1 cellular context compared by ENCODE assay signal in the genomic region with DNA sequence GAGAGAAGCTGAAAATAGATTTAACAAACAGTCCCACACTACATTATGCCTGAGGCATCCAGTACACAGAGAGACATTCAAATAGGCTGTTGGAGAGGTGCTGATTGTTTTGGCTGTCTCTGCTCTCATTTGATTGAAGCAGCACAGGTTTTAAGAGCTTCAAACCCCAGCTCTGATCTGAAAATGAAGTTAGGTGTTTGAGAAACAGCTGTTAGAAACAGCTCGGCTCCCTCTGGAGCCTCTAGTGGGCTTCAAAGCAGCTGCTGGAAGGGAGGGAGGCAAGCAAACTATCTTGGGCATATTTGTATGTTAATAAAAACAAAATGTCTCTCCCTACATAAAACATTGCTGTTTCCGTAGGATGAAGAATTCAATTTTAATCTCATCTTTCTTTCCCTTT.
TF ChIP-seq lines count a peak whose summit lies in the region.

No MANE protein-coding gene starts in this region.

TF ChIP-seq in HepG2, 621 proteins besides CTCF, POLR2A, EP300 and RAD21 (continued from another document):
- TF ChIP-seq, protein P1, sequence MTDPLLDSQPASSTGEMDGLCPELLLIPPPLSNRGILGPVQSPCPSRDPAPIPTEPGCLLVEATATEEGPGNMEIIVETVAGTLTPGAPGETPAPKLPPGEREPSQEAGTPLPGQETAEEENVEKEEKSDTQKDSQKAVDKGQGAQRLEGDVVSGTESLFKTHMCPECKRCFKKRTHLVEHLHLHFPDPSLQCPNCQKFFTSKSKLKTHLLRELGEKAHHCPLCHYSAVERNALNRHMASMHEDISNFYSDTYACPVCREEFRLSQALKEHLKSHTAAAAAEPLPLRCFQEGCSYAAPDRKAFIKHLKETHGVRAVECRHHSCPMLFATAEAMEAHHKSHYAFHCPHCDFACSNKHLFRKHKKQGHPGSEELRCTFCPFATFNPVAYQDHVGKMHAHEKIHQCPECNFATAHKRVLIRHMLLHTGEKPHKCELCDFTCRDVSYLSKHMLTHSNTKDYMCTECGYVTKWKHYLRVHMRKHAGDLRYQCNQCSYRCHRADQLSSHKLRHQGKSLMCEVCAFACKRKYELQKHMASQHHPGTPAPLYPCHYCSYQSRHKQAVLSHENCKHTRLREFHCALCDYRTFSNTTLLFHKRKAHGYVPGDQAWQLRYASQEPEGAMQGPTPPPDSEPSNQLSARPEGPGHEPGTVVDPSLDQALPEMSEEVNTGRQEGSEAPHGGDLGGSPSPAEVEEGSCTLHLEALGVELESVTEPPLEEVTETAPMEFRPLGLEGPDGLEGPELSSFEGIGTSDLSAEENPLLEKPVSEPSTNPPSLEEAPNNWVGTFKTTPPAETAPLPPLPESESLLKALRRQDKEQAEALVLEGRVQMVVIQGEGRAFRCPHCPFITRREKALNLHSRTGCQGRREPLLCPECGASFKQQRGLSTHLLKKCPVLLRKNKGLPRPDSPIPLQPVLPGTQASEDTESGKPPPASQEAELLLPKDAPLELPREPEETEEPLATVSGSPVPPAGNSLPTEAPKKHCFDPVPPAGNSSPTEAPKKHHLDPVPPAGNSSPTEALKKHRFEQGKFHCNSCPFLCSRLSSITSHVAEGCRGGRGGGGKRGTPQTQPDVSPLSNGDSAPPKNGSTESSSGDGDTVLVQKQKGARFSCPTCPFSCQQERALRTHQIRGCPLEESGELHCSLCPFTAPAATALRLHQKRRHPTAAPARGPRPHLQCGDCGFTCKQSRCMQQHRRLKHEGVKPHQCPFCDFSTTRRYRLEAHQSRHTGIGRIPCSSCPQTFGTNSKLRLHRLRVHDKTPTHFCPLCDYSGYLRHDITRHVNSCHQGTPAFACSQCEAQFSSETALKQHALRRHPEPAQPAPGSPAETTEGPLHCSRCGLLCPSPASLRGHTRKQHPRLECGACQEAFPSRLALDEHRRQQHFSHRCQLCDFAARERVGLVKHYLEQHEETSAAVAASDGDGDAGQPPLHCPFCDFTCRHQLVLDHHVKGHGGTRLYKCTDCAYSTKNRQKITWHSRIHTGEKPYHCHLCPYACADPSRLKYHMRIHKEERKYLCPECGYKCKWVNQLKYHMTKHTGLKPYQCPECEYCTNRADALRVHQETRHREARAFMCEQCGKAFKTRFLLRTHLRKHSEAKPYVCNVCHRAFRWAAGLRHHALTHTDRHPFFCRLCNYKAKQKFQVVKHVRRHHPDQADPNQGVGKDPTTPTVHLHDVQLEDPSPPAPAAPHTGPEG (CRISPR knock-in tag; IDR thresholded peaks at IDR 0.05), result no peak
- TF ChIP-seq, protein P2, sequence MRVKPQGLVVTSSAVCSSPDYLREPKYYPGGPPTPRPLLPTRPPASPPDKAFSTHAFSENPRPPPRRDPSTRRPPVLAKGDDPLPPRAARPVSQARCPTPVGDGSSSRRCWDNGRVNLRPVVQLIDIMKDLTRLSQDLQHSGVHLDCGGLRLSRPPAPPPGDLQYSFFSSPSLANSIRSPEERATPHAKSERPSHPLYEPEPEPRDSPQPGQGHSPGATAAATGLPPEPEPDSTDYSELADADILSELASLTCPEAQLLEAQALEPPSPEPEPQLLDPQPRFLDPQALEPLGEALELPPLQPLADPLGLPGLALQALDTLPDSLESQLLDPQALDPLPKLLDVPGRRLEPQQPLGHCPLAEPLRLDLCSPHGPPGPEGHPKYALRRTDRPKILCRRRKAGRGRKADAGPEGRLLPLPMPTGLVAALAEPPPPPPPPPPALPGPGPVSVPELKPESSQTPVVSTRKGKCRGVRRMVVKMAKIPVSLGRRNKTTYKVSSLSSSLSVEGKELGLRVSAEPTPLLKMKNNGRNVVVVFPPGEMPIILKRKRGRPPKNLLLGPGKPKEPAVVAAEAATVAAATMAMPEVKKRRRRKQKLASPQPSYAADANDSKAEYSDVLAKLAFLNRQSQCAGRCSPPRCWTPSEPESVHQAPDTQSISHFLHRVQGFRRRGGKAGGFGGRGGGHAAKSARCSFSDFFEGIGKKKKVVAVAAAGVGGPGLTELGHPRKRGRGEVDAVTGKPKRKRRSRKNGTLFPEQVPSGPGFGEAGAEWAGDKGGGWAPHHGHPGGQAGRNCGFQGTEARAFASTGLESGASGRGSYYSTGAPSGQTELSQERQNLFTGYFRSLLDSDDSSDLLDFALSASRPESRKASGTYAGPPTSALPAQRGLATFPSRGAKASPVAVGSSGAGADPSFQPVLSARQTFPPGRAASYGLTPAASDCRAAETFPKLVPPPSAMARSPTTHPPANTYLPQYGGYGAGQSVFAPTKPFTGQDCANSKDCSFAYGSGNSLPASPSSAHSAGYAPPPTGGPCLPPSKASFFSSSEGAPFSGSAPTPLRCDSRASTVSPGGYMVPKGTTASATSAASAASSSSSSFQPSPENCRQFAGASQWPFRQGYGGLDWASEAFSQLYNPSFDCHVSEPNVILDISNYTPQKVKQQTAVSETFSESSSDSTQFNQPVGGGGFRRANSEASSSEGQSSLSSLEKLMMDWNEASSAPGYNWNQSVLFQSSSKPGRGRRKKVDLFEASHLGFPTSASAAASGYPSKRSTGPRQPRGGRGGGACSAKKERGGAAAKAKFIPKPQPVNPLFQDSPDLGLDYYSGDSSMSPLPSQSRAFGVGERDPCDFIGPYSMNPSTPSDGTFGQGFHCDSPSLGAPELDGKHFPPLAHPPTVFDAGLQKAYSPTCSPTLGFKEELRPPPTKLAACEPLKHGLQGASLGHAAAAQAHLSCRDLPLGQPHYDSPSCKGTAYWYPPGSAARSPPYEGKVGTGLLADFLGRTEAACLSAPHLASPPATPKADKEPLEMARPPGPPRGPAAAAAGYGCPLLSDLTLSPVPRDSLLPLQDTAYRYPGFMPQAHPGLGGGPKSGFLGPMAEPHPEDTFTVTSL (CRISPR knock-in tag; IDR thresholded peaks at IDR 0.05; ENCODE audit: borderline replicate concordance), result no peak
- TF ChIP-seq ZBTB7B (CRISPR knock-in tag; IDR thresholded peaks at IDR 0.05) (no peak), STAG1 (CRISPR knock-in tag; IDR thresholded peaks at IDR 0.05) (no peak), AGO2 (optimal IDR thresholded peaks at IDR 0.05; ENCODE audit: low read depth, low read length) (no peak), ZNF558 (CRISPR knock-in tag; IDR thresholded peaks at IDR 0.05; ENCODE audit: borderline replicate concordance) (no peak), MATR3 (CRISPR knock-in tag; IDR thresholded peaks at IDR 0.05) (no peak), RARA (CRISPR knock-in tag; IDR thresholded peaks at IDR 0.05) (no peak), IRX3 (CRISPR knock-in tag; IDR thresholded peaks at IDR 0.05; ENCODE audit: borderline replicate concordance, low read depth) (no peak), ZBTB38 (CRISPR knock-in tag; IDR thresholded peaks at IDR 0.05) (no peak), MEIS2 (CRISPR knock-in tag; IDR thresholded peaks at IDR 0.05) (no peak), ZEB1 (IDR thresholded peaks at IDR 0.05; ENCODE audit: insufficient replicate concordance, low read depth) (no peak), MED1 (CRISPR knock-in tag; IDR thresholded peaks at IDR 0.05) (no peak), SOX13 (IDR thresholded peaks at IDR 0.05) (no peak), SOX13 (CRISPR knock-in tag; conservative IDR thresholded peaks at IDR 0.05 in 1 of 2, IDR thresholded peaks at IDR 0.05 in 1 of 2) (no peak)
- TF ChIP-seq, protein P3, sequence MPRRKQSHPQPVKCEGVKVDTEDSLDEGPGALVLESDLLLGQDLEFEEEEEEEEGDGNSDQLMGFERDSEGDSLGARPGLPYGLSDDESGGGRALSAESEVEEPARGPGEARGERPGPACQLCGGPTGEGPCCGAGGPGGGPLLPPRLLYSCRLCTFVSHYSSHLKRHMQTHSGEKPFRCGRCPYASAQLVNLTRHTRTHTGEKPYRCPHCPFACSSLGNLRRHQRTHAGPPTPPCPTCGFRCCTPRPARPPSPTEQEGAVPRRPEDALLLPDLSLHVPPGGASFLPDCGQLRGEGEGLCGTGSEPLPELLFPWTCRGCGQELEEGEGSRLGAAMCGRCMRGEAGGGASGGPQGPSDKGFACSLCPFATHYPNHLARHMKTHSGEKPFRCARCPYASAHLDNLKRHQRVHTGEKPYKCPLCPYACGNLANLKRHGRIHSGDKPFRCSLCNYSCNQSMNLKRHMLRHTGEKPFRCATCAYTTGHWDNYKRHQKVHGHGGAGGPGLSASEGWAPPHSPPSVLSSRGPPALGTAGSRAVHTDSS (CRISPR knock-in tag; conservative IDR thresholded peaks at IDR 0.05), result no peak
